ENCODE assay signal across 4 cellular contexts in genomic region chr16:28600965-28601364, GRCh38. TPM values are rescaled to one million over a fixed set of nuclear protein-coding genes. Genes with fewer than 3 reads are reported as not detected.
"Had no signal": no experiment of that assay in that cellular context is flagged by ENCODE, and none has a peak within 500 bp of the region (broad histone marks: within the 10 kb centered on the region; RNA-seq: fewer than 3 reads in every experiment).

No MANE protein-coding gene starts in this region.

RNA-seq across cellular contexts. Expression of gene SULT1A2, which starts 4.1 kb away (rescaled TPM):
- total RNA-seq: HFFc6, HT1080 had no signal
- polyA plus RNA-seq: IgD-negative memory B cell had no signal

RNA-seq across cellular contexts. Expression of gene NPIPB8, which starts 36.9 kb away (rescaled TPM):
- total RNA-seq: H4, HT1080 had no signal
- polyA plus RNA-seq: IgD-negative memory B cell had no signal
